In genomic region chr5:140146523-140146842, GRCh38 we compare ENCODE assay signal across 1 cellular context.
TF ChIP-seq lines count a peak whose summit lies in the region.

No MANE protein-coding gene starts in this region.

TF ChIP-seq in GM12891, 5 proteins besides CTCF, POLR2A, EP300 and RAD21:
- no peak for TF ChIP-seq SPI1 (IDR thresholded peaks at IDR 0.05; ENCODE audit: low read depth, low read length)
- no peak for TF ChIP-seq PAX5 (IDR thresholded peaks at IDR 0.05; ENCODE audit: insufficient read depth, low read length, severe bottlenecking)
- no peak for TF ChIP-seq POLR2AphosphoS5 (IDR thresholded peaks at IDR 0.05; ENCODE audit: low read depth, low read length)
